Comparison of ENCODE assay signal across 8 cellular contexts in the genomic region with DNA sequence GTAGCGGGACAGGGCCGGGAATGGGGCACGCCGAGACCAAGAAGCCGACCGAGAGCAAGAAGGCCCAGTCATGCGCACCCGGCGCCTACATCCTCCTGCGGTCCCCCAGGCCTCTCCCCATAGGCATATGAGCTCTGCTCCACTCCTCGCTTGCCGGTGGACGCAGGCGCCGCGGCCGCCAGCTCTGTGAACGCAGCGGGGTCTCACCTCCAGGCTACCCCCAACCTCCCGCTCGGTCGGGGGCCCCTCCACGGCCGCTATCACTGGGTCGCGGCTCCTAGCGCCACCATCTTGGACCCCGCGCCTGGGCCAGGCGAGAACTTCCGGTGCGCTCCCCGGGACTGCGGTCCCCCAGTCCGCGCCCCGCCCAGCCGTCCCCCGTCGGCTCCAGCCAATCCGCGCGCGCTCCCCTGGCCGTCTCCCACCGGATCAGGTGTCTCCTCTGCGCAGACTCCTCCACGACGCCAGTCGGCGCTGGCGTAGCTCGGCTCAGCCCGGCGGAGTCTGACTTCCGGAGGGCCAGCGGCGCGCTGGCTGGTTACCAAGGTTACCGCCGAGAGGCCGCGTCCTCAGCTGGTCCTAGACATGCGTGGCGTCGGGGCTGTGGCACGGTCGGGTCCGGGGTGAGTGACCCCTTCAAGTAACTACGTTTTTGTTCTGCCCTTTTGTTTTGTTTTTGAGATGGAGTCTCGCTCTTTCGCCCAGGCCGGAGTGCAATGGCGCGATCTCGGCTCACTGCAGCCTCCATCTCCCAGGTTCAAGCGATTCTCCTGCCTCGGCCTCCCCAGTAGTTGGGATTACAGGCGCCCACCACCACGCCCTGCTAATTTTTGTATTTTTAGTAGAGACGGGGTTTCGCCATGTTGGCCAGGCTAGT. TPM values are rescaled to one million over a fixed set of nuclear protein-coding genes. Genes with fewer than 3 reads are reported as not detected.
A peak's percentile ranks its signal among the peaks of the same experiment; 100 is the strongest.
DNase-seq lines count a peak whose midpoint lies in the region; ATAC-seq and TF ChIP-seq lines count a peak whose summit lies in the region.

ZNF594 (minus strand) TSS at position 328 of the 877 bp plus-strand sequence. CDS start 7,612 bp downstream, outside the sequence.

- H3K4me3 ChIP-seq in dorsolateral prefrontal cortex (peak within 1 kb of the TSS; percentile 62 to 99 (median 91)), right lobe of liver (peak within 1 kb of the TSS; percentile 82 to 93 (median 89))

- peak within 1 kb of the TSS; percentile 85 to 92 for H3K4me3 Mint-ChIP-seq in CD14-positive monocyte

- H3K4me1 Mint-ChIP-seq in CD14-positive monocyte: peaks cover 14% of the 10 kb centered on the region

- ATAC-seq in GM19372 (IDR thresholded peaks at IDR 0.05; ENCODE audit: low read depth, unreplicated experiment) (peak; percentile 98), HG03521 (IDR thresholded peaks at IDR 0.05; ENCODE audit: unreplicated experiment) (peak; percentile 97), right lobe of liver (peak; percentile 99 to 100 (median 100))

- peaks cover 14 to 25% of the 10 kb centered on the region in 2 donors for H3K36me3 Mint-ChIP-seq in CD14-positive monocyte

- peak; percentile 64 for TF ChIP-seq POLR2A in right lobe of liver (IDR thresholded peaks at IDR 0.05)

- TF ChIP-seq CTCF in CD14-positive monocyte (IDR thresholded peaks at IDR 0.05) (peak; percentile 81), dorsolateral prefrontal cortex (IDR thresholded peaks at IDR 0.05 in 54 of 56, conservative IDR thresholded peaks at IDR 0.05 in 2 of 56; ENCODE audit: low read depth in 1 of 56, partially characterized antibody in 56 of 56) (peak; percentile 41 to 92 (median 76)), right lobe of liver (IDR thresholded peaks at IDR 0.05) (peak; percentile 66 to 87 (median 79))

- DNase-seq in CD14-positive monocyte (ENCODE audit: low spot score) (peak; percentile 93), NCI-H748 (lab: John Stamatoyannopoulos, UW; ENCODE audit: unreplicated experiment) (peak; percentile 99), dorsolateral prefrontal cortex (peak; percentile 88 to 97 (median 96)), right lobe of liver (peak; percentile 95 to 97 (median 97))
- DNase-seq in activated CD4-positive, alpha-beta T cell treated with anti-CD3 and anti-CD28 coated beads, Interleukin-2, amount 50 U/mL, for 48 hours: peak; percentile 98
- DNase-seq in stimulated activated CD4-positive, alpha-beta T cell treated with anti-CD3 and anti-CD28 coated beads, Interleukin-4, amount 100 ng/mL, for 24 hours: peak; percentile 98

- H3K27ac ChIP-seq in dorsolateral prefrontal cortex (peak within 1 kb of the TSS; percentile 14 to 95 (median 87)), right lobe of liver (peak within 1 kb of the TSS; percentile 30 to 70 (median 55))

- H3K27me3 ChIP-seq in dorsolateral prefrontal cortex: no peaks in the 10 kb centered on the region
- H3K27me3 ChIP-seq in right lobe of liver: no peaks in the 10 kb centered on the region

- no peaks in the 10 kb centered on the region for H3K27me3 Mint-ChIP-seq in CD14-positive monocyte (ENCODE audit: low read depth in 3 of 3)

- intact Hi-C loops in CD14-positive monocyte (cut with micrococcal nuclease) (no loop called here), dorsolateral prefrontal cortex (cut with DNase I) (loop anchor here (5.0 to 10.0 kb wide), 4 partner anchors 79 to 243 kb away; partner anchors contain the start of genes ZNF232 (in 2 of the 2), C1QBP (in 1 of the 2), RABEP1 (in 1 of the 2) and ZFP3 (in 1 of the 2)), right lobe of liver (cut with DNase I) (no loop called here)

- peaks cover 12 to 28% (median 23%) of the 10 kb centered on the region in 7 donors for H3K9me3 Mint-ChIP-seq in CD14-positive monocyte

- H3K27ac Mint-ChIP-seq in CD14-positive monocyte: peak within 1 kb of the TSS; percentile 33 to 91 (median 82)

- H3K4me1 ChIP-seq in right lobe of liver: peaks cover 0 to 12% (median 2%) of the 10 kb centered on the region in 4 donors

- 10% methylated on average over 14 of the region's 82 CpGs for WGBS in right lobe of liver (ENCODE audit: insufficient coverage, low coverage, low lambda C conversion rate, missing lambda C conversion rate)

- H3K36me3 ChIP-seq in right lobe of liver: peaks cover 0 to under 1% (median 0%) of the 10 kb centered on the region in 4 donors

- peaks cover 0 to 3% (median 0%) of the 10 kb centered on the region in 4 donors for H3K9me3 ChIP-seq in right lobe of liver

RNA-seq across cellular contexts. Expression of gene ZNF594, which starts in this region (rescaled TPM):
- under 1 TPM in 1 of 2 donors, not detected in 1; 0.34 TPM for polyA plus RNA-seq in CD14-positive monocyte
- total RNA-seq in dorsolateral prefrontal cortex (10 to 100 TPM; 14.7 to 32.7 (median 20.5) TPM), right lobe of liver (1 to 10 TPM; 1.2 to 3.8 (median 2.2) TPM)

Comparison
In these comparisons a context has a peak if more than half of its experiments do, and no peak if none do; other contexts are left out.
1. Peak in every context shown above with its lines: DNase-seq, ATAC-seq, H3K4me3 ChIP-seq and H3K27ac ChIP-seq.
2. Peak in DNase-seq in CD14-positive monocyte; RNA of the gene not detected or under 1 TPM.
3. intact Hi-C loops: an anchor here in dorsolateral prefrontal cortex (5.0 to 10.0 kb wide); none called in CD14-positive monocyte and right lobe of liver.